In the genomic region with DNA sequence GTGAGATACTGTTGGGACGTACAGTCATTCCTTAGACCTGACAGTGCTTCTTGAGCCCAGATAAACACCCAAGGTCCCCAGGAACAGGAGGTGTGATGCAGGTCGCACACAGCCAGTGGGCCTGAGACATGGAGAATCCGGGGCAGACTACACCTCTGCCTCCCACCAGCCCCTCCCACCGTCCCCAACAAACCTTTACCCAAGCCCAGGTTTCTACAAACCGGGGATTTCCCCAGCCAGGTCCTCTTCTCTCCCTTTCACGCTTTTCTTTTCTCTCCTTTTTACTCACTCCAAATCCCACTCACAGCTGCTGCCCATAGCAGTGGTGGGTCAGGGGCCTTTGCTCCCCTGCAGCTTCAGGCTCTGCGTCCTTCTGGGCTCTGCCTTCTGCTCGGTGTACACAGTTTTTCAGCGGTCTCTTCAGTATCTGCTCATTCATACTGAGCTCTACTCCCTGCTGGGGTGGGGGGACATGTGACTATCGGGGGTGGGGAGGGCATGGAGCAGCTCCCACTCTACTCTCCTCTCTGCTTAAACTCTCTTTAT, we compare ENCODE assay signal across 2 cellular contexts.
A peak's percentile ranks its signal among the peaks of the same experiment; 100 is the strongest.
TF ChIP-seq lines count a peak whose summit lies in the region.

No MANE protein-coding gene starts in this region.

TF ChIP-seq in K562, 482 proteins besides CTCF, POLR2A, EP300 and RAD21:
- peak; percentile 45; the same call in 1 of the 2 replicates for TF ChIP-seq RAD51 (IDR thresholded peaks at IDR 0.05; ENCODE audit: borderline replicate concordance, low read depth)
- no peak for TF ChIP-seq BRD9 (IDR thresholded peaks at IDR 0.05; ENCODE audit: low read depth, partially characterized antibody)

TF ChIP-seq in HepG2, 621 proteins besides CTCF, POLR2A, EP300 and RAD21:
- TF ChIP-seq ZNF10 (CRISPR knock-in tag; IDR thresholded peaks at IDR 0.05; ENCODE audit: borderline replicate concordance, low read depth): no peak
- no peak for TF ChIP-seq EED (CRISPR knock-in tag; IDR thresholded peaks at IDR 0.05)
- no peak for TF ChIP-seq ZBTB42 (CRISPR knock-in tag; IDR thresholded peaks at IDR 0.05)
- TF ChIP-seq ZNF652 (CRISPR knock-in tag; IDR thresholded peaks at IDR 0.05; ENCODE audit: borderline replicate concordance, low read depth): no peak
- TF ChIP-seq IRF2 (CRISPR knock-in tag; IDR thresholded peaks at IDR 0.05): no peak
- TF ChIP-seq, protein P1, sequence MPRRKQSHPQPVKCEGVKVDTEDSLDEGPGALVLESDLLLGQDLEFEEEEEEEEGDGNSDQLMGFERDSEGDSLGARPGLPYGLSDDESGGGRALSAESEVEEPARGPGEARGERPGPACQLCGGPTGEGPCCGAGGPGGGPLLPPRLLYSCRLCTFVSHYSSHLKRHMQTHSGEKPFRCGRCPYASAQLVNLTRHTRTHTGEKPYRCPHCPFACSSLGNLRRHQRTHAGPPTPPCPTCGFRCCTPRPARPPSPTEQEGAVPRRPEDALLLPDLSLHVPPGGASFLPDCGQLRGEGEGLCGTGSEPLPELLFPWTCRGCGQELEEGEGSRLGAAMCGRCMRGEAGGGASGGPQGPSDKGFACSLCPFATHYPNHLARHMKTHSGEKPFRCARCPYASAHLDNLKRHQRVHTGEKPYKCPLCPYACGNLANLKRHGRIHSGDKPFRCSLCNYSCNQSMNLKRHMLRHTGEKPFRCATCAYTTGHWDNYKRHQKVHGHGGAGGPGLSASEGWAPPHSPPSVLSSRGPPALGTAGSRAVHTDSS (CRISPR knock-in tag; conservative IDR thresholded peaks at IDR 0.05): no peak
- TF ChIP-seq, protein P2, sequence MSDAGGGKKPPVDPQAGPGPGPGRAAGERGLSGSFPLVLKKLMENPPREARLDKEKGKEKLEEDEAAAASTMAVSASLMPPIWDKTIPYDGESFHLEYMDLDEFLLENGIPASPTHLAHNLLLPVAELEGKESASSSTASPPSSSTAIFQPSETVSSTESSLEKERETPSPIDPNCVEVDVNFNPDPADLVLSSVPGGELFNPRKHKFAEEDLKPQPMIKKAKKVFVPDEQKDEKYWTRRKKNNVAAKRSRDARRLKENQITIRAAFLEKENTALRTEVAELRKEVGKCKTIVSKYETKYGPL (CRISPR knock-in tag; IDR thresholded peaks at IDR 0.05): no peak
- TF ChIP-seq ZNF615 (CRISPR knock-in tag; IDR thresholded peaks at IDR 0.05; ENCODE audit: borderline replicate concordance): no peak
- no peak for TF ChIP-seq RXRB (CRISPR knock-in tag; IDR thresholded peaks at IDR 0.05; ENCODE audit: borderline replicate concordance)
- no peak for TF ChIP-seq ARHGAP35 (CRISPR knock-in tag; IDR thresholded peaks at IDR 0.05; ENCODE audit: borderline replicate concordance)
- no peak for TF ChIP-seq ZNF296 (CRISPR knock-in tag; conservative IDR thresholded peaks at IDR 0.05)
- no peak for TF ChIP-seq GABPB1 (CRISPR knock-in tag; IDR thresholded peaks at IDR 0.05)
- TF ChIP-seq IKZF1 (IDR thresholded peaks at IDR 0.05): no peak
- TF ChIP-seq, protein P3, sequence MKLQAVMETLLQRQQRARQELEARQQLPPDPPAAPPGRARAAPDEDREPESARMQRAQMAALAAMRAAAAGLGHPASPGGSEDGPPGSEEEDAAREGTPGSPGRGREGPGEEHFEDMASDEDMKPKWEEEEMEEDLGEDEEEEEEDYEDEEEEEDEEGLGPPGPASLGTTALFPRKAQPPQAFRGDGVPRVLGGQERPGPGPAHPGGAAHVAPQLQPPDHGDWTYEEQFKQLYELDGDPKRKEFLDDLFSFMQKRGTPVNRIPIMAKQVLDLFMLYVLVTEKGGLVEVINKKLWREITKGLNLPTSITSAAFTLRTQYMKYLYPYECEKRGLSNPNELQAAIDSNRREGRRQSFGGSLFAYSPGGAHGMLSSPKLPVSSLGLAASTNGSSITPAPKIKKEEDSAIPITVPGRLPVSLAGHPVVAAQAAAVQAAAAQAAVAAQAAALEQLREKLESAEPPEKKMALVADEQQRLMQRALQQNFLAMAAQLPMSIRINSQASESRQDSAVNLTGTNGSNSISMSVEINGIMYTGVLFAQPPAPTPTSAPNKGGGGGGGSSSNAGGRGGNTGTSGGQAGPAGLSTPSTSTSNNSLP (IDR thresholded peaks at IDR 0.05; ENCODE audit: low read depth, low read length): no peak
- TF ChIP-seq ZNF121 (CRISPR knock-in tag; IDR thresholded peaks at IDR 0.05): no peak
- no peak for TF ChIP-seq ZNF629 (CRISPR knock-in tag; conservative IDR thresholded peaks at IDR 0.05)
- TF ChIP-seq ZFAT (CRISPR knock-in tag; conservative IDR thresholded peaks at IDR 0.05): no peak
- no peak for TF ChIP-seq PAX8 (CRISPR knock-in tag; IDR thresholded peaks at IDR 0.05; ENCODE audit: borderline replicate concordance)
- TF ChIP-seq, protein P4, sequence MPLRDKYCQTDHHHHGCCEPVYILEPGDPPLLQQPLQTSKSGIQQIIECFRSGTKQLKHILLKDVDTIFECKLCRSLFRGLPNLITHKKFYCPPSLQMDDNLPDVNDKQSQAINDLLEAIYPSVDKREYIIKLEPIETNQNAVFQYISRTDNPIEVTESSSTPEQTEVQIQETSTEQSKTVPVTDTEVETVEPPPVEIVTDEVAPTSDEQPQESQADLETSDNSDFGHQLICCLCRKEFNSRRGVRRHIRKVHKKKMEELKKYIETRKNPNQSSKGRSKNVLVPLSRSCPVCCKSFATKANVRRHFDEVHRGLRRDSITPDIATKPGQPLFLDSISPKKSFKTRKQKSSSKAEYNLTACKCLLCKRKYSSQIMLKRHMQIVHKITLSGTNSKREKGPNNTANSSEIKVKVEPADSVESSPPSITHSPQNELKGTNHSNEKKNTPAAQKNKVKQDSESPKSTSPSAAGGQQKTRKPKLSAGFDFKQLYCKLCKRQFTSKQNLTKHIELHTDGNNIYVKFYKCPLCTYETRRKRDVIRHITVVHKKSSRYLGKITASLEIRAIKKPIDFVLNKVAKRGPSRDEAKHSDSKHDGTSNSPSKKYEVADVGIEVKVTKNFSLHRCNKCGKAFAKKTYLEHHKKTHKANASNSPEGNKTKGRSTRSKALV (CRISPR knock-in tag; IDR thresholded peaks at IDR 0.05): no peak
